ENCODE assay signal across 15 cellular contexts in genomic region chr6:20038805-20039204, GRCh38.
DNase-seq lines count a peak whose midpoint lies in the region; ATAC-seq and TF ChIP-seq lines count a peak whose summit lies in the region.
"Had no signal": no experiment of that assay in that cellular context is flagged by ENCODE, and none has a peak within 500 bp of the region (broad histone marks: within the 10 kb centered on the region; RNA-seq: fewer than 3 reads in every experiment).

No MANE protein-coding gene starts in this region.

- H3K4me3 Mint-ChIP-seq in natural killer cell treated with Interleukin-12 subunit alpha and Interleukin-12 subunit beta and Interleukin-15 and Interleukin-18, amount 100 ng/mL, for 72 hours = peak overlapping the region; percentile 40
- H3K4me3 Mint-ChIP-seq: effector memory CD8-positive, alpha-beta T cell; type B pancreatic cell had no signal

- H3K27ac Mint-ChIP-seq in natural killer cell treated with Interleukin-12 subunit alpha and Interleukin-12 subunit beta and Interleukin-15 and Interleukin-18, amount 100 ng/mL, for 72 hours = peak overlapping the region; percentile 36 to 82
- H3K27ac Mint-ChIP-seq: type B pancreatic cell had no signal

- no peaks in the 10 kb centered on the region for H3K9me3 Mint-ChIP-seq in natural killer cell treated with Interleukin-12 subunit alpha and Interleukin-12 subunit beta and Interleukin-15 and Interleukin-18, amount 100 ng/mL, for 72 hours
- H3K9me3 Mint-ChIP-seq: effector memory CD8-positive, alpha-beta T cell had no signal

- no peak overlapping the region for H3K27ac ChIP-seq in brain microvascular endothelial cell
- H3K27ac ChIP-seq: C4-2B, cardiac muscle cell, KMS-11 had no signal

- H3K36me3 Mint-ChIP-seq in natural killer cell treated with Interleukin-12 subunit alpha and Interleukin-12 subunit beta and Interleukin-15 and Interleukin-18, amount 100 ng/mL, for 72 hours = no peaks in the 10 kb centered on the region

- TF ChIP-seq CTCF in brain microvascular endothelial cell (IDR thresholded peaks at IDR 0.05; ENCODE audit: low read depth, low read length, missing control alignments) = no peak

- DNase-seq in COLO829 (ENCODE audit: low spot score) (peak; percentile 74), M059J (ENCODE audit: low read depth) (peak; percentile 66), brain microvascular endothelial cell (peak; percentile 7), DMS53 treated with DMSO at 0.1 percent for 48 hours (lab: John Stamatoyannopoulos, UW; ENCODE audit: unreplicated experiment) (no peak), GF-D8 (lab: John Stamatoyannopoulos, UW) (no peak)
- peak; percentile 70 for DNase-seq in natural killer cell treated with Interleukin-12 subunit alpha and Interleukin-12 subunit beta and Interleukin-15 and Interleukin-18, amount 100 ng/mL, for 72 hours (ENCODE audit: low spot score)
- DNase-seq: effector memory CD8-positive, alpha-beta T cell; NCI-H2029; NCI-H774 had no signal

- no peaks in the 10 kb centered on the region for H3K36me3 ChIP-seq in brain microvascular endothelial cell (replicated peaks)
- H3K36me3 ChIP-seq: cardiac muscle cell had no signal

- no peaks in the 10 kb centered on the region for H3K27me3 ChIP-seq in brain microvascular endothelial cell (replicated peaks)
- H3K27me3 ChIP-seq: cardiac muscle cell had no signal

- H3K27me3 Mint-ChIP-seq in natural killer cell treated with Interleukin-12 subunit alpha and Interleukin-12 subunit beta and Interleukin-15 and Interleukin-18, amount 100 ng/mL, for 72 hours = peaks cover 6 to 21% of the 10 kb centered on the region in 2 donors
- H3K27me3 Mint-ChIP-seq: type B pancreatic cell had no signal

- peak; percentile 93 to 95 for ATAC-seq in natural killer cell treated with Interleukin-12 subunit alpha and Interleukin-12 subunit beta and Interleukin-15 and Interleukin-18, amount 100 ng/mL, for 72 hours
- ATAC-seq in HG02610 (IDR thresholded peaks at IDR 0.05; ENCODE audit: unreplicated experiment) = no peak
- no peak for ATAC-seq in HG02852 (IDR thresholded peaks at IDR 0.05; ENCODE audit: unreplicated experiment)
- ATAC-seq: effector memory CD8-positive, alpha-beta T cell had no signal

- in situ Hi-C loops in brain microvascular endothelial cell (cut with HindIII; ENCODE audit: low pct_ligation_motif_present, low sequenced_read_pairs) = no loop called here

- H3K4me1 Mint-ChIP-seq in natural killer cell treated with Interleukin-12 subunit alpha and Interleukin-12 subunit beta and Interleukin-15 and Interleukin-18, amount 100 ng/mL, for 72 hours (ENCODE audit: low read depth in 2 of 2) = peaks cover 17 to 19% of the 10 kb centered on the region in 2 donors

- H3K4me3 ChIP-seq in brain microvascular endothelial cell (ENCODE audit: low read depth, low read length) = no peak overlapping the region
- H3K4me3 ChIP-seq: cardiac muscle cell had no signal

Comparison
In these comparisons a context has a peak if more than half of its experiments do, and no peak if none do; other contexts are left out.
1. DNase-seq: peak in COLO829 (single experiment), M059J (single experiment), brain microvascular endothelial cell (single experiment) and natural killer cell treated with Interleukin-12 subunit alpha and Interleukin-12 subunit beta and Interleukin-15 and Interleukin-18, amount 100 ng/mL, for 72 hours (single experiment); none in DMS53 treated with DMSO at 0.1 percent for 48 hours (single experiment) and GF-D8 (single experiment).
2. ATAC-seq: peak in natural killer cell treated with Interleukin-12 subunit alpha and Interleukin-12 subunit beta and Interleukin-15 and Interleukin-18, amount 100 ng/mL, for 72 hours (2 of 2); none in HG02610 (single experiment) and HG02852 (single experiment).